ENCODE assay signal across 8 cellular contexts in genomic region chr13:41061075-41061913, GRCh38. TPM values are rescaled to one million over a fixed set of nuclear protein-coding genes. Genes with fewer than 3 reads are reported as not detected.
DNase-seq lines count a peak whose midpoint lies in the region; ATAC-seq and TF ChIP-seq lines count a peak whose summit lies in the region.

A gene with protein sequence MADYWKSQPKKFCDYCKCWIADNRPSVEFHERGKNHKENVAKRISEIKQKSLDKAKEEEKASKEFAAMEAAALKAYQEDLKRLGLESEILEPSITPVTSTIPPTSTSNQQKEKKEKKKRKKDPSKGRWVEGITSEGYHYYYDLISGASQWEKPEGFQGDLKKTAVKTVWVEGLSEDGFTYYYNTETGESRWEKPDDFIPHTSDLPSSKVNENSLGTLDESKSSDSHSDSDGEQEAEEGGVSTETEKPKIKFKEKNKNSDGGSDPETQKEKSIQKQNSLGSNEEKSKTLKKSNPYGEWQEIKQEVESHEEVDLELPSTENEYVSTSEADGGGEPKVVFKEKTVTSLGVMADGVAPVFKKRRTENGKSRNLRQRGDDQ (plus strand): TSS chr13:41061509. CDS start chr13:41061674, 165 bp downstream.

- peak within 1 kb of the TSS; percentile 81 for H3K27ac ChIP-seq in CD4-positive, alpha-beta memory T cell (ENCODE audit: low read depth, low read length)
- H3K27ac ChIP-seq in duodenal mucosa (ENCODE audit: low read depth, low read length) (peak within 1 kb of the TSS; percentile 98), lower lobe of right lung (peak within 1 kb of the TSS; percentile 98)

- peak within 1 kb of the TSS; percentile 92 to 99 for H3K4me3 ChIP-seq in CD4-positive, alpha-beta memory T cell (ENCODE audit: low read length in 2 of 2)
- H3K4me3 ChIP-seq in duodenal mucosa (ENCODE audit: low read depth in 1 of 2, low read length in 2 of 2) (peak within 1 kb of the TSS; percentile 83 to 96), lower lobe of right lung (peak within 1 kb of the TSS; percentile 81)

- H3K4me1 ChIP-seq in CD4-positive, alpha-beta memory T cell (ENCODE audit: insufficient read depth, low read length), result peaks cover 42% of the 10 kb centered on the region
- H3K4me1 ChIP-seq in duodenal mucosa (ENCODE audit: control insufficient read depth in 1 of 2, insufficient read depth in 2 of 2, low read length in 2 of 2) (peaks cover 43 to 51% of the 10 kb centered on the region in 2 donors), lower lobe of right lung (peaks cover 65% of the 10 kb centered on the region)

- peaks cover 2 to 5% of the 10 kb centered on the region in 2 donors for H3K27me3 Mint-ChIP-seq in CD4-positive, alpha-beta memory T cell
- no peaks in the 10 kb centered on the region for H3K27me3 Mint-ChIP-seq in activated CD4-positive, alpha-beta memory T cell treated with anti-CD3 and anti-CD28 coated beads, Interleukin-2, amount 10 ng/mL, durations not matched to agents 7 days and 5 days

- H3K36me3 ChIP-seq in CD4-positive, alpha-beta memory T cell (ENCODE audit: insufficient read depth, low read length), result peaks cover 9% of the 10 kb centered on the region
- H3K36me3 ChIP-seq in duodenal mucosa (ENCODE audit: control insufficient read depth in 1 of 2, insufficient read depth in 2 of 2, low read length in 2 of 2), result peaks cover 8 to 9% of the 10 kb centered on the region in 2 donors
- peaks cover 13% of the 10 kb centered on the region for H3K36me3 ChIP-seq in lower lobe of right lung

- ATAC-seq in GM19397 (IDR thresholded peaks at IDR 0.05; ENCODE audit: unreplicated experiment) (peak; percentile 62), HG03565 (IDR thresholded peaks at IDR 0.05; ENCODE audit: unreplicated experiment) (peak; percentile 65), lower lobe of right lung (peak; percentile 88 to 93)

- intact Hi-C loops in CD4-positive, alpha-beta memory T cell (cut with micrococcal nuclease), result loop anchor here (1.0 to 5.0 kb wide), 9 partner anchors 42 to 1211 kb away; partner anchors contain the start of genes AKAP11, DGKH, ELF1 and KBTBD6
- intact Hi-C loops in lower lobe of right lung (cut with DNase I), result no loop called here

- H3K36me3 Mint-ChIP-seq in CD4-positive, alpha-beta memory T cell, result peaks cover 13 to 40% of the 10 kb centered on the region in 2 donors
- peaks cover 36% of the 10 kb centered on the region for H3K36me3 Mint-ChIP-seq in activated CD4-positive, alpha-beta memory T cell treated with anti-CD3 and anti-CD28 coated beads, Interleukin-2, amount 10 ng/mL, durations not matched to agents 7 days and 5 days (ENCODE audit: low read depth)

- peak within 1 kb of the TSS; percentile 97 to 100 (median 100) for H3K4me3 Mint-ChIP-seq in CD4-positive, alpha-beta memory T cell
- H3K4me3 Mint-ChIP-seq in activated CD4-positive, alpha-beta memory T cell treated with anti-CD3 and anti-CD28 coated beads, Interleukin-2, amount 10 ng/mL, durations not matched to agents 7 days and 5 days, result peak within 1 kb of the TSS; percentile 95

- DNase-seq in CD4-positive, alpha-beta memory T cell, result peak; percentile 89 to 94 (median 90)
- peak; percentile 75 for DNase-seq in NCI-H774 (lab: John Stamatoyannopoulos, UW)
- peak; percentile 89 for DNase-seq in activated CD4-positive, alpha-beta memory T cell treated with anti-CD3 and anti-CD28 coated beads, Interleukin-2, amount 10 ng/mL, durations not matched to agents 7 days and 5 days
- peak; percentile 96 for DNase-seq in lower lobe of right lung
- peak; percentile 49 to 83 (median 72) for DNase-seq in stimulated activated CD4-positive, alpha-beta T cell treated with anti-CD3 and anti-CD28 coated beads, TNF-alpha, amount 100 ng/mL, for 1 hour (ENCODE audit: low read depth in 3 of 3, low spot score in 1 of 3)

- POLR2A ChIA-PET in CD4-positive, alpha-beta memory T cell (lab: Charles Lee; ENCODE audit: partially characterized antibody), result interaction anchor here (0.6 to 6.8 kb wide), 36 partner anchors 12 to 900 kb away, joined by 3 to 104 read pairs (median 4); partner anchors contain the start of genes ELF1, KBTBD6, SLC25A15 and VWA8
- POLR2A ChIA-PET in activated CD4-positive, alpha-beta memory T cell treated with anti-CD3 and anti-CD28 coated beads, Interleukin-2, amount 10 ng/mL, durations not matched to agents 7 days and 5 days (lab: Charles Lee), result interaction anchor here (0.6 to 11.9 kb wide), 23 partner anchors 11 to 1210 kb away, joined by 3 to 147 read pairs (median 5); partner anchors contain the start of genes AKAP11, ELF1, KBTBD6 and MTRF1

- peaks cover 0 to 15% (median 0%) of the 10 kb centered on the region in 8 donors for H3K9me3 Mint-ChIP-seq in CD4-positive, alpha-beta memory T cell
- H3K9me3 Mint-ChIP-seq in activated CD4-positive, alpha-beta memory T cell treated with anti-CD3 and anti-CD28 coated beads, Interleukin-2, amount 10 ng/mL, durations not matched to agents 7 days and 5 days, result no peaks in the 10 kb centered on the region

- no peak for TF ChIP-seq CTCF in lower lobe of right lung (IDR thresholded peaks at IDR 0.05)

- H3K9me3 ChIP-seq in CD4-positive, alpha-beta memory T cell (ENCODE audit: control insufficient read depth in 1 of 2, low read length in 2 of 2), result no peaks in the 10 kb centered on the region
- no peaks in the 10 kb centered on the region for H3K9me3 ChIP-seq in duodenal mucosa (ENCODE audit: control insufficient read depth in 1 of 2, low read length in 2 of 2)
- no peaks in the 10 kb centered on the region for H3K9me3 ChIP-seq in lower lobe of right lung

- CTCF ChIA-PET in CD4-positive, alpha-beta memory T cell (lab: Charles Lee; ENCODE audit: partially characterized antibody), result interaction anchor here (0.7 to 5.4 kb wide), 18 partner anchors 9 to 592 kb away, joined by 3 to 29 read pairs (median 4); partner anchors contain the start of genes ELF1, KBTBD6 and KBTBD7
- CTCF ChIA-PET in activated CD4-positive, alpha-beta memory T cell treated with anti-CD3 and anti-CD28 coated beads, Interleukin-2, amount 10 ng/mL, durations not matched to agents 7 days and 5 days (lab: Charles Lee), result interaction anchor here (0.7 to 4.4 kb wide), 14 partner anchors 8 to 379 kb away, joined by 3 to 33 read pairs (median 4); partner anchors contain the start of gene ELF1

- peak within 1 kb of the TSS; percentile 82 to 97 for H3K9ac ChIP-seq in duodenal mucosa (ENCODE audit: low read depth in 1 of 2, low read length in 2 of 2)

- H3K27ac Mint-ChIP-seq in CD4-positive, alpha-beta memory T cell, result peak within 1 kb of the TSS; percentile 99 to 100 (median 99)
- peak within 1 kb of the TSS; percentile 91 for H3K27ac Mint-ChIP-seq in activated CD4-positive, alpha-beta memory T cell treated with anti-CD3 and anti-CD28 coated beads, Interleukin-2, amount 10 ng/mL, durations not matched to agents 7 days and 5 days

- H3K4me1 Mint-ChIP-seq in CD4-positive, alpha-beta memory T cell, result peaks cover 28 to 74% (median 38%) of the 10 kb centered on the region in 4 donors
- H3K4me1 Mint-ChIP-seq in activated CD4-positive, alpha-beta memory T cell treated with anti-CD3 and anti-CD28 coated beads, Interleukin-2, amount 10 ng/mL, durations not matched to agents 7 days and 5 days, result peaks cover 48% of the 10 kb centered on the region

- no peaks in the 10 kb centered on the region for H3K27me3 ChIP-seq in CD4-positive, alpha-beta memory T cell (ENCODE audit: insufficient read depth, low read length)
- no peaks in the 10 kb centered on the region for H3K27me3 ChIP-seq in duodenal mucosa (ENCODE audit: control insufficient read depth in 1 of 2, insufficient read depth in 2 of 2, low read length in 2 of 2)
- H3K27me3 ChIP-seq in lower lobe of right lung (ENCODE audit: low read depth), result no peaks in the 10 kb centered on the region

RNA-seq across cellular contexts. Expression of the gene that starts here (rescaled TPM):
- 1 to 10 TPM; 8.4 to 9.1 TPM for total RNA-seq in CD4-positive, alpha-beta memory T cell
- polyA plus RNA-seq in CD4-positive, alpha-beta memory T cell, result 1 to 10 TPM; 1.9 to 4.1 TPM
- total RNA-seq in activated CD4-positive, alpha-beta memory T cell treated with anti-CD3 and anti-CD28 coated beads, Interleukin-2, amount 10 ng/mL, durations not matched to agents 7 days and 5 days, result 1 to 10 TPM; 9.0 to 9.3 TPM
- 10.8 TPM for total RNA-seq in lower lobe of right lung

Comparison
In these comparisons a context has a peak if more than half of its experiments do, and no peak if none do; other contexts are left out.
1. Peak in every context shown above with its lines: DNase-seq, ATAC-seq, H3K4me3 ChIP-seq and H3K27ac ChIP-seq.